18 cellular contexts compared by ENCODE assay signal in the genomic region with DNA sequence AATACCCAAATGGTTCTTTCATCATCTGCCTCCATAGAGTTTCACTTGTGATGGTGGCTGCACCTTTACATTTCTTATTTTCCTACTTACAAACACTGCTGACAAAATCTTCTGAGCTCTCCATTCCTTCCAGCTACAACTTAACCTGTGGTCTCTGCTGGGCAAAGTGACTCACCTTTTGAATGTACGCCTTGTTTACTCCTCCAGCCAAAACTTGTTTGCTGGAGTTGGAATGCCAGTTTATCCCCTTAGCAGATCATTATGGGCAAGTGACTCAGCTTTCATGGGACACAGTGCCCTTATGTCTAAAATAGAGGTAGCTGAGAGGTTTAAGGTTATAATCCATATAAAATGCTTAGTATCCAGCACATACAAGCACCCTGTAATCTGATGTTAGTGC.
DNase-seq lines count a peak whose midpoint lies in the region; ATAC-seq and TF ChIP-seq lines count a peak whose summit lies in the region.
"Had no signal": no experiment of that assay in that cellular context is flagged by ENCODE, and none has a peak within 500 bp of the region (broad histone marks: within the 10 kb centered on the region; RNA-seq: fewer than 3 reads in every experiment).

No MANE protein-coding gene starts in this region.

- H3K4me1 Mint-ChIP-seq in activated T-cell treated with anti-CD3 and anti-CD28 coated beads, Interleukin-2, amount 50 U/mL, for 24 hours (ENCODE audit: low read depth) = no peaks in the 10 kb centered on the region
- H3K4me1 Mint-ChIP-seq: B cell; CD4-positive, CD25-positive, alpha-beta regulatory T cell had no signal

- no peak overlapping the region for H3K4me2 ChIP-seq in OCI-LY7 (ENCODE audit: low read length)

- no peaks in the 10 kb centered on the region for H3K79me2 ChIP-seq in OCI-LY7 (ENCODE audit: insufficient read depth, low read depth, low read length)

- no peaks in the 10 kb centered on the region for H3K27me3 Mint-ChIP-seq in activated T-cell treated with anti-CD3 and anti-CD28 coated beads, Interleukin-2, amount 50 U/mL, for 24 hours
- H3K27me3 Mint-ChIP-seq: B cell; CD4-positive, CD25-positive, alpha-beta regulatory T cell had no signal

- H3K36me3 ChIP-seq in OCI-LY7 (ENCODE audit: insufficient read depth, low read length) = no peaks in the 10 kb centered on the region
- H3K36me3 ChIP-seq: HAP-1 had no signal

- no peak for TF ChIP-seq CTCF in OCI-LY7 (conservative IDR thresholded peaks at IDR 0.05; ENCODE audit: low read length)

- no peak overlapping the region for H2AFZ ChIP-seq in OCI-LY7 (ENCODE audit: low read length)

- no peak overlapping the region for H3K27ac ChIP-seq in OCI-LY7 (ENCODE audit: low read depth, low read length, poor library complexity, severe bottlenecking)

- CTCF ChIA-PET in OCI-LY7 (lab: Charles Lee; ENCODE audit: unreplicated experiment) = no interaction called here

- H4K20me1 ChIP-seq in OCI-LY7 (ENCODE audit: insufficient read depth, low read length) = no peaks in the 10 kb centered on the region

- peak; percentile 44 for ATAC-seq in HG02610 (IDR thresholded peaks at IDR 0.05; ENCODE audit: unreplicated experiment)
- no peak for ATAC-seq in HG03521 (IDR thresholded peaks at IDR 0.05; ENCODE audit: unreplicated experiment)

- H3K27ac Mint-ChIP-seq in activated T-cell treated with anti-CD3 and anti-CD28 coated beads, Interleukin-2, amount 50 U/mL, for 24 hours = no peak overlapping the region
- H3K27ac Mint-ChIP-seq: B cell; CD4-positive, CD25-positive, alpha-beta regulatory T cell had no signal

- DNase-seq in EL (peak; percentile 10), amniotic epithelial cell (ENCODE audit: low read depth) (peak; percentile 27), myocyte (ENCODE audit: low read depth) (peak; percentile 13), OCI-LY7 (ENCODE audit: low spot score) (no peak), NCI-H1694 treated with DMSO at 0.1 percent for 48 hours (lab: John Stamatoyannopoulos, UW) (no peak)
- DNase-seq in activated T-cell treated with anti-CD3 and anti-CD28 coated beads, Interleukin-2, amount 50 U/mL, for 24 hours = no peak
- DNase-seq: Caco-2; CD4-positive, CD25-positive, alpha-beta regulatory T cell; DMS153; NCI-H1105 treated with DMSO at 0.1 percent for 48 hours; NCI-H187 treated with DMSO at 0.1 percent for 48 hours; NCI-H446; NCI-H69; SHP77 treated with DMSO at 0.1 percent for 48 hours had no signal

- no peaks in the 10 kb centered on the region for H3K4me1 ChIP-seq in OCI-LY7 (ENCODE audit: insufficient read depth, low read length, poor library complexity, severe bottlenecking)
- H3K4me1 ChIP-seq: Caco-2, HAP-1 had no signal

- POLR2A ChIA-PET in OCI-LY7 (lab: Charles Lee) = no interaction called here

- H3K9me3 ChIP-seq in OCI-LY7 (ENCODE audit: low read length) = no peaks in the 10 kb centered on the region
- H3K9me3 ChIP-seq: Caco-2, HAP-1 had no signal

- no peaks in the 10 kb centered on the region for H3K9me3 Mint-ChIP-seq in activated T-cell treated with anti-CD3 and anti-CD28 coated beads, Interleukin-2, amount 50 U/mL, for 24 hours
- H3K9me3 Mint-ChIP-seq: CD4-positive, CD25-positive, alpha-beta regulatory T cell had no signal

- no peak overlapping the region for H3K4me3 ChIP-seq in OCI-LY7 (ENCODE audit: low read depth, low read length, poor library complexity, severe bottlenecking)
- H3K4me3 ChIP-seq: HAP-1 had no signal

- BruUV-seq in OCI-LY7 (replicated peaks; lab: Mats Ljungman, UMichigan) = no TSS peak

- H3K9me2 ChIP-seq in OCI-LY7 (ENCODE audit: insufficient read depth, low read length) = no peaks in the 10 kb centered on the region

- H3K4me3 Mint-ChIP-seq in activated T-cell treated with anti-CD3 and anti-CD28 coated beads, Interleukin-2, amount 50 U/mL, for 24 hours = no peak overlapping the region
- H3K4me3 Mint-ChIP-seq: B cell; CD4-positive, CD25-positive, alpha-beta regulatory T cell had no signal

- intact Hi-C loops in OCI-LY7 (cut with micrococcal nuclease; ENCODE audit: unreplicated experiment) = no loop called here

- no peaks in the 10 kb centered on the region for H3K36me3 Mint-ChIP-seq in activated T-cell treated with anti-CD3 and anti-CD28 coated beads, Interleukin-2, amount 50 U/mL, for 24 hours (ENCODE audit: low read depth)
- H3K36me3 Mint-ChIP-seq: CD4-positive, CD25-positive, alpha-beta regulatory T cell had no signal

Comparison
In these comparisons a context has a peak if more than half of its experiments do, and no peak if none do; other contexts are left out.
1. DNase-seq: peak in EL (single experiment), amniotic epithelial cell (single experiment) and myocyte (single experiment); none in activated T-cell treated with anti-CD3 and anti-CD28 coated beads, Interleukin-2, amount 50 U/mL, for 24 hours (single experiment), OCI-LY7 (single experiment) and NCI-H1694 treated with DMSO at 0.1 percent for 48 hours (single experiment).